In genomic region chr11:117998201-117998579, GRCh38 we compare ENCODE assay signal across 12 cellular contexts. TPM values are rescaled to one million over a fixed set of nuclear protein-coding genes. Genes with fewer than 3 reads are reported as not detected.
DNase-seq lines count a peak whose midpoint lies in the region; ATAC-seq and TF ChIP-seq lines count a peak whose summit lies in the region.
"Had no signal": no experiment of that assay in that cellular context is flagged by ENCODE, and none has a peak within 500 bp of the region (broad histone marks: within the 10 kb centered on the region; RNA-seq: fewer than 3 reads in every experiment).

No MANE protein-coding gene starts in this region.

- ATAC-seq in GM18505 (IDR thresholded peaks at IDR 0.05; ENCODE audit: unreplicated experiment) (peak; percentile 48), GM21360 (IDR thresholded peaks at IDR 0.05; ENCODE audit: unreplicated experiment) (peak; percentile 39), HG03108 (IDR thresholded peaks at IDR 0.05; ENCODE audit: unreplicated experiment) (peak; percentile 72)
- ATAC-seq: left ventricle myocardium superior had no signal

- TF ChIP-seq POLR2A in GM18505 (IDR thresholded peaks at IDR 0.05; ENCODE audit: borderline replicate concordance, extremely low read depth, insufficient read depth, insufficient read length): peak; percentile 33

- peaks cover 67% of the 10 kb centered on the region for H3K36me3 Mint-ChIP-seq in activated naive CD8-positive, alpha-beta T cell treated with anti-CD3 and anti-CD28 coated beads for 36 hours

- no peak for DNase-seq in activated naive CD8-positive, alpha-beta T cell treated with anti-CD3 and anti-CD28 coated beads for 36 hours
- DNase-seq in GM10266 (ENCODE audit: extremely low spot score) (no peak), OCI-M2 (lab: John Stamatoyannopoulos, UW; ENCODE audit: unreplicated experiment) (no peak), NCI-H187 (lab: John Stamatoyannopoulos, UW) (no peak), HPDE6-E6E7 (ENCODE audit: extremely low spot score) (no peak)
- DNase-seq: DMS79, HFFc6, left ventricle myocardium superior, NCI-H1694 treated with DMSO at 0.1 percent for 48 hours had no signal

- peaks cover 72% of the 10 kb centered on the region for H3K4me1 Mint-ChIP-seq in activated naive CD8-positive, alpha-beta T cell treated with anti-CD3 and anti-CD28 coated beads for 36 hours

- no peak for TF ChIP-seq CTCF in GM10266 (IDR thresholded peaks at IDR 0.05; ENCODE audit: control insufficient read depth, insufficient read depth, low read depth, missing control alignments)

- H3K27me3 Mint-ChIP-seq in activated naive CD8-positive, alpha-beta T cell treated with anti-CD3 and anti-CD28 coated beads for 36 hours: no peaks in the 10 kb centered on the region

- H3K9me3 Mint-ChIP-seq in activated naive CD8-positive, alpha-beta T cell treated with anti-CD3 and anti-CD28 coated beads for 36 hours: no peaks in the 10 kb centered on the region
- H3K9me3 Mint-ChIP-seq: HFFc6 had no signal

- no peak overlapping the region for H3K4me3 Mint-ChIP-seq in activated naive CD8-positive, alpha-beta T cell treated with anti-CD3 and anti-CD28 coated beads for 36 hours
- H3K4me3 Mint-ChIP-seq: HFFc6 had no signal

- peak overlapping the region; percentile 57 for H3K27ac Mint-ChIP-seq in activated naive CD8-positive, alpha-beta T cell treated with anti-CD3 and anti-CD28 coated beads for 36 hours
- H3K27ac Mint-ChIP-seq: HFFc6 had no signal

RNA-seq across cellular contexts. Expression of gene IL10RA, which starts 12.0 kb away (rescaled TPM):
- 10 to 100 TPM; 39.6 to 41.2 TPM for total RNA-seq in activated naive CD8-positive, alpha-beta T cell treated with anti-CD3 and anti-CD28 coated beads for 36 hours
- total RNA-seq: HFFc6 had no signal
